Comparison of ENCODE assay signal across 1 cellular context in the genomic region with DNA sequence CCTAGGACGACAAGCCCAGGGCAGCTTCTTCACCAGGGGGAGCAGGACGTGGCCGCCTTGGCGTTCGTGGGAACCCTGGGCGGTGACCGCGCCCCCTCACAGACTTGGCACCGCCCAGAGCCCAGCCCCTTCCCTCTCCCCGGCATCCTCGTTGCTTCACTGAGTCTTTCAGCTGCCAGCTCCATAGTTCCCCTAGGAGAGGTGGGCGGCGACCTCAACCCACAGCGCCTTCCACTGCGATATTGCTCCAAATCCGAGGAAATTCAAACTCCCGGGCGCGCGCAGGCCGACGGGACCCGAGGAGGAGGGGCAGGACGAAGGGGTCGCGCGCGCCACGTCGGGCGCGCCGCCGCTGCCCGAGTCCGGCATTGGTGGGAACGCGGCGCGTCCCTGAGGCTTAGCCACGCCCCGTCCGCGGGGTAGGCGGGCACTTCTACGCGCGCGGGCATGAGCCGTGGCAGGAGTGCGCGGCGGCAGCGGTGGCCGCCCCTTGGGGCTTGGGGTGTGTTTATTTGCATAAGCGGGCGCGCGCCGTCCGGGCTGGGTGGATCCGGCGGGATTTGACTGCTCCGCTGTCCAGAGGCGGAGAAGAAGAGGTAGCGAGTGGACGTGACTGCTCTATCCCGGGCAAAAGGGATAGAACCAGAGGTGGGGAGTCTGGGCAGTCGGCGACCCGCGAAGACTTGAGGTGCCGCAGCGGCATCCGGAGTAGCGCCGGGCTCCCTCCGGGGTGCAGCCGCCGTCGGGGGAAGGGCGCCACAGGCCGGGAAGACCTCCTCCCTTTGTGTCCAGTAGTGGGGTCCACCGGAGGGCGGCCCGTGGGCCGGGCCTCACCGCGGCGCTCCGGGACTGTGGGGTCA.
TF ChIP-seq lines count a peak whose summit lies in the region.

A gene with protein sequence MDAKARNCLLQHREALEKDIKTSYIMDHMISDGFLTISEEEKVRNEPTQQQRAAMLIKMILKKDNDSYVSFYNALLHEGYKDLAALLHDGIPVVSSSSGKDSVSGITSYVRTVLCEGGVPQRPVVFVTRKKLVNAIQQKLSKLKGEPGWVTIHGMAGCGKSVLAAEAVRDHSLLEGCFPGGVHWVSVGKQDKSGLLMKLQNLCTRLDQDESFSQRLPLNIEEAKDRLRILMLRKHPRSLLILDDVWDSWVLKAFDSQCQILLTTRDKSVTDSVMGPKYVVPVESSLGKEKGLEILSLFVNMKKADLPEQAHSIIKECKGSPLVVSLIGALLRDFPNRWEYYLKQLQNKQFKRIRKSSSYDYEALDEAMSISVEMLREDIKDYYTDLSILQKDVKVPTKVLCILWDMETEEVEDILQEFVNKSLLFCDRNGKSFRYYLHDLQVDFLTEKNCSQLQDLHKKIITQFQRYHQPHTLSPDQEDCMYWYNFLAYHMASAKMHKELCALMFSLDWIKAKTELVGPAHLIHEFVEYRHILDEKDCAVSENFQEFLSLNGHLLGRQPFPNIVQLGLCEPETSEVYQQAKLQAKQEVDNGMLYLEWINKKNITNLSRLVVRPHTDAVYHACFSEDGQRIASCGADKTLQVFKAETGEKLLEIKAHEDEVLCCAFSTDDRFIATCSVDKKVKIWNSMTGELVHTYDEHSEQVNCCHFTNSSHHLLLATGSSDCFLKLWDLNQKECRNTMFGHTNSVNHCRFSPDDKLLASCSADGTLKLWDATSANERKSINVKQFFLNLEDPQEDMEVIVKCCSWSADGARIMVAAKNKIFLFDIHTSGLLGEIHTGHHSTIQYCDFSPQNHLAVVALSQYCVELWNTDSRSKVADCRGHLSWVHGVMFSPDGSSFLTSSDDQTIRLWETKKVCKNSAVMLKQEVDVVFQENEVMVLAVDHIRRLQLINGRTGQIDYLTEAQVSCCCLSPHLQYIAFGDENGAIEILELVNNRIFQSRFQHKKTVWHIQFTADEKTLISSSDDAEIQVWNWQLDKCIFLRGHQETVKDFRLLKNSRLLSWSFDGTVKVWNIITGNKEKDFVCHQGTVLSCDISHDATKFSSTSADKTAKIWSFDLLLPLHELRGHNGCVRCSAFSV (N-terminal part only) (plus strand): TSS at position 579 of the 860 bp plus-strand sequence. CDS start 3,070 bp downstream, outside the sequence.
A gene with protein sequence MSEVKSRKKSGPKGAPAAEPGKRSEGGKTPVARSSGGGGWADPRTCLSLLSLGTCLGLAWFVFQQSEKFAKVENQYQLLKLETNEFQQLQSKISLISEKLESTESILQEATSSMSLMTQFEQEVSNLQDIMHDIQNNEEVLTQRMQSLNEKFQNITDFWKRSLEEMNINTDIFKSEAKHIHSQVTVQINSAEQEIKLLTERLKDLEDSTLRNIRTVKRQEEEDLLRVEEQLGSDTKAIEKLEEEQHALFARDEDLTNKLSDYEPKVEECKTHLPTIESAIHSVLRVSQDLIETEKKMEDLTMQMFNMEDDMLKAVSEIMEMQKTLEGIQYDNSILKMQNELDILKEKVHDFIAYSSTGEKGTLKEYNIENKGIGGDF (minus strand): TSS at position 77 of the 860 bp plus-strand sequence. CDS start 87 bp downstream, outside the sequence.

TF ChIP-seq in HepG2, 621 proteins besides CTCF, POLR2A, EP300 and RAD21 (continued from another document and continues in another):
- TF ChIP-seq, protein P1, sequence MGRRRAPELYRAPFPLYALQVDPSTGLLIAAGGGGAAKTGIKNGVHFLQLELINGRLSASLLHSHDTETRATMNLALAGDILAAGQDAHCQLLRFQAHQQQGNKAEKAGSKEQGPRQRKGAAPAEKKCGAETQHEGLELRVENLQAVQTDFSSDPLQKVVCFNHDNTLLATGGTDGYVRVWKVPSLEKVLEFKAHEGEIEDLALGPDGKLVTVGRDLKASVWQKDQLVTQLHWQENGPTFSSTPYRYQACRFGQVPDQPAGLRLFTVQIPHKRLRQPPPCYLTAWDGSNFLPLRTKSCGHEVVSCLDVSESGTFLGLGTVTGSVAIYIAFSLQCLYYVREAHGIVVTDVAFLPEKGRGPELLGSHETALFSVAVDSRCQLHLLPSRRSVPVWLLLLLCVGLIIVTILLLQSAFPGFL (CRISPR knock-in tag; IDR thresholded peaks at IDR 0.05): no peak
- TF ChIP-seq ZNF253 (CRISPR knock-in tag; IDR thresholded peaks at IDR 0.05; ENCODE audit: borderline replicate concordance): no peak
- 0 out of 2 replicates have a peak, but pooled peaks have one; percentile 18 for TF ChIP-seq ZNF782 (CRISPR knock-in tag; IDR thresholded peaks at IDR 0.05; ENCODE audit: borderline replicate concordance)
- TF ChIP-seq, protein P2, sequence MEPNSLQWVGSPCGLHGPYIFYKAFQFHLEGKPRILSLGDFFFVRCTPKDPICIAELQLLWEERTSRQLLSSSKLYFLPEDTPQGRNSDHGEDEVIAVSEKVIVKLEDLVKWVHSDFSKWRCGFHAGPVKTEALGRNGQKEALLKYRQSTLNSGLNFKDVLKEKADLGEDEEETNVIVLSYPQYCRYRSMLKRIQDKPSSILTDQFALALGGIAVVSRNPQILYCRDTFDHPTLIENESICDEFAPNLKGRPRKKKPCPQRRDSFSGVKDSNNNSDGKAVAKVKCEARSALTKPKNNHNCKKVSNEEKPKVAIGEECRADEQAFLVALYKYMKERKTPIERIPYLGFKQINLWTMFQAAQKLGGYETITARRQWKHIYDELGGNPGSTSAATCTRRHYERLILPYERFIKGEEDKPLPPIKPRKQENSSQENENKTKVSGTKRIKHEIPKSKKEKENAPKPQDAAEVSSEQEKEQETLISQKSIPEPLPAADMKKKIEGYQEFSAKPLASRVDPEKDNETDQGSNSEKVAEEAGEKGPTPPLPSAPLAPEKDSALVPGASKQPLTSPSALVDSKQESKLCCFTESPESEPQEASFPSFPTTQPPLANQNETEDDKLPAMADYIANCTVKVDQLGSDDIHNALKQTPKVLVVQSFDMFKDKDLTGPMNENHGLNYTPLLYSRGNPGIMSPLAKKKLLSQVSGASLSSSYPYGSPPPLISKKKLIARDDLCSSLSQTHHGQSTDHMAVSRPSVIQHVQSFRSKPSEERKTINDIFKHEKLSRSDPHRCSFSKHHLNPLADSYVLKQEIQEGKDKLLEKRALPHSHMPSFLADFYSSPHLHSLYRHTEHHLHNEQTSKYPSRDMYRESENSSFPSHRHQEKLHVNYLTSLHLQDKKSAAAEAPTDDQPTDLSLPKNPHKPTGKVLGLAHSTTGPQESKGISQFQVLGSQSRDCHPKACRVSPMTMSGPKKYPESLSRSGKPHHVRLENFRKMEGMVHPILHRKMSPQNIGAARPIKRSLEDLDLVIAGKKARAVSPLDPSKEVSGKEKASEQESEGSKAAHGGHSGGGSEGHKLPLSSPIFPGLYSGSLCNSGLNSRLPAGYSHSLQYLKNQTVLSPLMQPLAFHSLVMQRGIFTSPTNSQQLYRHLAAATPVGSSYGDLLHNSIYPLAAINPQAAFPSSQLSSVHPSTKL (CRISPR knock-in tag; IDR thresholded peaks at IDR 0.05): no peak; the same call in 1 of the 2 replicates
- peak; percentile 91; the same call in 1 of the 2 replicates for TF ChIP-seq MXD4 (CRISPR knock-in tag; IDR thresholded peaks at IDR 0.05)
- TF ChIP-seq, protein P3, sequence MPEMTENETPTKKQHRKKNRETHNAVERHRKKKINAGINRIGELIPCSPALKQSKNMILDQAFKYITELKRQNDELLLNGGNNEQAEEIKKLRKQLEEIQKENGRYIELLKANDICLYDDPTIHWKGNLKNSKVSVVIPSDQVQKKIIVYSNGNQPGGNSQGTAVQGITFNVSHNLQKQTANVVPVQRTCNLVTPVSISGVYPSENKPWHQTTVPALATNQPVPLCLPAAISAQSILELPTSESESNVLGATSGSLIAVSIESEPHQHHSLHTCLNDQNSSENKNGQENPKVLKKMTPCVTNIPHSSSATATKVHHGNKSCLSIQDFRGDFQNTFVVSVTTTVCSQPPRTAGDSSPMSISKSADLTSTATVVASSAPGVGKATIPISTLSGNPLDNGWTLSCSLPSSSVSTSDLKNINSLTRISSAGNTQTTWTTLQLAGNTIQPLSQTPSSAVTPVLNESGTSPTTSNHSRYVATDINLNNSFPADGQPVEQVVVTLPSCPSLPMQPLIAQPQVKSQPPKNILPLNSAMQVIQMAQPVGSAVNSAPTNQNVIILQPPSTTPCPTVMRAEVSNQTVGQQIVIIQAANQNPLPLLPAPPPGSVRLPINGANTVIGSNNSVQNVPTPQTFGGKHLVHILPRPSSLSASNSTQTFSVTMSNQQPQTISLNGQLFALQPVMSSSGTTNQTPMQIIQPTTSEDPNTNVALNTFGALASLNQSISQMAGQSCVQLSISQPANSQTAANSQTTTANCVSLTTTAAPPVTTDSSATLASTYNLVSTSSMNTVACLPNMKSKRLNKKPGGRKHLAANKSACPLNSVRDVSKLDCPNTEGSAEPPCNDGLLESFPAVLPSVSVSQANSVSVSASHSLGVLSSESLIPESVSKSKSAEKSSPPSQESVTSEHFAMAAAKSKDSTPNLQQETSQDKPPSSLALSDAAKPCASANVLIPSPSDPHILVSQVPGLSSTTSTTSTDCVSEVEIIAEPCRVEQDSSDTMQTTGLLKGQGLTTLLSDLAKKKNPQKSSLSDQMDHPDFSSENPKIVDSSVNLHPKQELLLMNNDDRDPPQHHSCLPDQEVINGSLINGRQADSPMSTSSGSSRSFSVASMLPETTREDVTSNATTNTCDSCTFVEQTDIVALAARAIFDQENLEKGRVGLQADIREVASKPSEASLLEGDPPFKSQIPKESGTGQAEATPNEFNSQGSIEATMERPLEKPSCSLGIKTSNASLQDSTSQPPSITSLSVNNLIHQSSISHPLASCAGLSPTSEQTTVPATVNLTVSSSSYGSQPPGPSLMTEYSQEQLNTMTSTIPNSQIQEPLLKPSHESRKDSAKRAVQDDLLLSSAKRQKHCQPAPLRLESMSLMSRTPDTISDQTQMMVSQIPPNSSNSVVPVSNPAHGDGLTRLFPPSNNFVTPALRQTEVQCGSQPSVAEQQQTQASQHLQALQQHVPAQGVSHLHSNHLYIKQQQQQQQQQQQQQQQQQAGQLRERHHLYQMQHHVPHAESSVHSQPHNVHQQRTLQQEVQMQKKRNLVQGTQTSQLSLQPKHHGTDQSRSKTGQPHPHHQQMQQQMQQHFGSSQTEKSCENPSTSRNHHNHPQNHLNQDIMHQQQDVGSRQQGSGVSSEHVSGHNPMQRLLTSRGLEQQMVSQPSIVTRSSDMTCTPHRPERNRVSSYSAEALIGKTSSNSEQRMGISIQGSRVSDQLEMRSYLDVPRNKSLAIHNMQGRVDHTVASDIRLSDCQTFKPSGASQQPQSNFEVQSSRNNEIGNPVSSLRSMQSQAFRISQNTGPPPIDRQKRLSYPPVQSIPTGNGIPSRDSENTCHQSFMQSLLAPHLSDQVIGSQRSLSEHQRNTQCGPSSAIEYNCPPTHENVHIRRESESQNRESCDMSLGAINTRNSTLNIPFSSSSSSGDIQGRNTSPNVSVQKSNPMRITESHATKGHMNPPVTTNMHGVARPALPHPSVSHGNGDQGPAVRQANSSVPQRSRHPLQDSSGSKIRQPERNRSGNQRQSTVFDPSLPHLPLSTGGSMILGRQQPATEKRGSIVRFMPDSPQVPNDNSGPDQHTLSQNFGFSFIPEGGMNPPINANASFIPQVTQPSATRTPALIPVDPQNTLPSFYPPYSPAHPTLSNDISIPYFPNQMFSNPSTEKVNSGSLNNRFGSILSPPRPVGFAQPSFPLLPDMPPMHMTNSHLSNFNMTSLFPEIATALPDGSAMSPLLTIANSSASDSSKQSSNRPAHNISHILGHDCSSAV (CRISPR knock-in tag; IDR thresholded peaks at IDR 0.05; ENCODE audit: borderline replicate concordance): no peak
- TF ChIP-seq IRF2 (CRISPR knock-in tag; IDR thresholded peaks at IDR 0.05): 0 out of 2 replicates have a peak, but pooled peaks have one; percentile 13
- no peak for TF ChIP-seq MIER2 (CRISPR knock-in tag; IDR thresholded peaks at IDR 0.05)
- TF ChIP-seq RBM39 (IDR thresholded peaks at IDR 0.05; ENCODE audit: low read depth, low read length, poor library complexity, severe bottlenecking): peak; percentile 61
- TF ChIP-seq MYC (CRISPR knock-in tag; IDR thresholded peaks at IDR 0.05; ENCODE audit: borderline replicate concordance): peak; percentile 68; the same call in 1 of the 2 replicates
- TF ChIP-seq SKI (IDR thresholded peaks at IDR 0.05; ENCODE audit: partially characterized antibody): peak; percentile 41
- 0 out of 2 replicates have a peak, but pooled peaks have one; percentile 28 for TF ChIP-seq MAZ (IDR thresholded peaks at IDR 0.05; ENCODE audit: borderline replicate concordance, low read depth, low read length)
- no peak for TF ChIP-seq MAZ (CRISPR knock-in tag; IDR thresholded peaks at IDR 0.05; ENCODE audit: low read depth)
- no peak for TF ChIP-seq ZNF264 (CRISPR knock-in tag; IDR thresholded peaks at IDR 0.05)
- TF ChIP-seq NR1H2 (CRISPR knock-in tag; IDR thresholded peaks at IDR 0.05; ENCODE audit: borderline replicate concordance, low read depth): 0 out of 2 replicates have a peak, but pooled peaks have one; percentile 21
- peak; percentile 91 for TF ChIP-seq CCDC6 (CRISPR knock-in tag; IDR thresholded peaks at IDR 0.05)
- peak; percentile 87; the same call in 1 of the 2 replicates for TF ChIP-seq PRMT3 (CRISPR knock-in tag; IDR thresholded peaks at IDR 0.05; ENCODE audit: borderline replicate concordance, low read depth)
- TF ChIP-seq, protein P4, sequence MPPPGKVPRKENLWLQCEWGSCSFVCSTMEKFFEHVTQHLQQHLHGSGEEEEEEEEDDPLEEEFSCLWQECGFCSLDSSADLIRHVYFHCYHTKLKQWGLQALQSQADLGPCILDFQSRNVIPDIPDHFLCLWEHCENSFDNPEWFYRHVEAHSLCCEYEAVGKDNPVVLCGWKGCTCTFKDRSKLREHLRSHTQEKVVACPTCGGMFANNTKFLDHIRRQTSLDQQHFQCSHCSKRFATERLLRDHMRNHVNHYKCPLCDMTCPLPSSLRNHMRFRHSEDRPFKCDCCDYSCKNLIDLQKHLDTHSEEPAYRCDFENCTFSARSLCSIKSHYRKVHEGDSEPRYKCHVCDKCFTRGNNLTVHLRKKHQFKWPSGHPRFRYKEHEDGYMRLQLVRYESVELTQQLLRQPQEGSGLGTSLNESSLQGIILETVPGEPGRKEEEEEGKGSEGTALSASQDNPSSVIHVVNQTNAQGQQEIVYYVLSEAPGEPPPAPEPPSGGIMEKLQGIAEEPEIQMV (CRISPR knock-in tag; IDR thresholded peaks at IDR 0.05; ENCODE audit: low read depth): no peak; the same call in 1 of the 2 replicates
- TF ChIP-seq GABPB1 (CRISPR knock-in tag; IDR thresholded peaks at IDR 0.05): peak; percentile 47; the same call in 1 of the 2 replicates
- TF ChIP-seq, protein P5, sequence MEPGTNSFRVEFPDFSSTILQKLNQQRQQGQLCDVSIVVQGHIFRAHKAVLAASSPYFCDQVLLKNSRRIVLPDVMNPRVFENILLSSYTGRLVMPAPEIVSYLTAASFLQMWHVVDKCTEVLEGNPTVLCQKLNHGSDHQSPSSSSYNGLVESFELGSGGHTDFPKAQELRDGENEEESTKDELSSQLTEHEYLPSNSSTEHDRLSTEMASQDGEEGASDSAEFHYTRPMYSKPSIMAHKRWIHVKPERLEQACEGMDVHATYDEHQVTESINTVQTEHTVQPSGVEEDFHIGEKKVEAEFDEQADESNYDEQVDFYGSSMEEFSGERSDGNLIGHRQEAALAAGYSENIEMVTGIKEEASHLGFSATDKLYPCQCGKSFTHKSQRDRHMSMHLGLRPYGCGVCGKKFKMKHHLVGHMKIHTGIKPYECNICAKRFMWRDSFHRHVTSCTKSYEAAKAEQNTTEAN (CRISPR knock-in tag; conservative IDR thresholded peaks at IDR 0.05): peak; percentile 55; the same call in 1 of the 2 replicates
- TF ChIP-seq ZNF124 (CRISPR knock-in tag; IDR thresholded peaks at IDR 0.05): 0 out of 2 replicates have a peak, but pooled peaks have one; percentile 8
